ENCODE assay signal across 17 cellular contexts in the genomic region with DNA sequence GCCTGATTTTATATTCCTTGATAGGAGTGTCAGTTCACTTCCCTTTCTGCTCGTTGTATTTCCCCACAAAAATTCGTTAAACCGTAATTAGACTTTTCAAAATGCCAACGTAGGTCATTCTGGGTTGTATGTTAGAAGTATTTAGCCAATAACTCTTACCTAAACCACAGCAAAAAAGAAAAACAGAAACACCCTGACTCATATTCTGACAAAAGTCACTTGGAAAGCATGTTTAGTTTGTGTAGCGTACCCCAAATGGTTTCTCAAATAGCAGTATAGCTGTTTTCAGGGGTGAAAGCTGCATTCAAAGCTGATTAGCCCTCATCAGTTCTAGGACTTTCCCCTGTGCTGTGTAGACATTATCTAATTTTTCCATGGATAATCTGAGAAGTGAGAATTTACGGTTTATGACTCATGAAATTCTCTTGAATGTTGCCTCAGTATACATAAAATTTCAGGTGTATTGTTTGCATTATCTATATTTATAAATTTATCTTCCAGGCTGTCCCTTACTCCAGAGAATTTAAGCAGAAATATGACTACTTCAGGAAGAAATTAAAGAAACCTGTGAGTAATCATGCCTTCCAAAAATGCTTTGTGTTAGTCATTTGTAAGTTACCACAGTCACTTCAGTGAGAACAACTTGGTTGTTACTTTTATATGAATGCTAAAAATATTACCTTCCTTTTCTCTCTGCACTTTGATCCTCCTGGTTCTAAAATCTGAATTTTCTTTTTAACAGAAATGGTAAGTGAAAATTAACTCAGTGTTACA.
DNase-seq lines count a peak whose midpoint lies in the region; ATAC-seq and TF ChIP-seq lines count a peak whose summit lies in the region.
"Had no signal": no experiment of that assay in that cellular context is flagged by ENCODE, and none has a peak within 500 bp of the region (broad histone marks: within the 10 kb centered on the region; RNA-seq: fewer than 3 reads in every experiment).

No MANE protein-coding gene starts in this region.

- H3K9me3 Mint-ChIP-seq in chondrocyte (ENCODE audit: low read depth): no peaks in the 10 kb centered on the region
- no peaks in the 10 kb centered on the region for H3K9me3 Mint-ChIP-seq in activated CD8-positive, alpha-beta T cell treated with anti-CD3 and anti-CD28 coated beads for 36 hours
- H3K9me3 Mint-ChIP-seq: activated T-helper 1 cell treated with anti-CD3 and anti-CD28 coated beads, Interleukin-12 subunit alpha, Interleukin-12 subunit beta, Interleukin-2, Interleukin-4 antibody, amounts not matched to agents 30 ng/mL and 10 ng/mL and 1 ng/mL, durations not matched to agents 14 hours and 24 hours and 36 hours; stimulated activated naive CD8-positive, alpha-beta T cell treated with anti-CD3 and anti-CD28 coated beads, Interleukin-15, Interleukin-2, amounts not matched to agents 100 ng/mL and 50 ng/mL, for 24 hours had no signal

- H3K27ac Mint-ChIP-seq in chondrocyte (ENCODE audit: unreplicated experiment): peak overlapping the region; percentile 69
- no peak overlapping the region for H3K27ac Mint-ChIP-seq in activated CD8-positive, alpha-beta T cell treated with anti-CD3 and anti-CD28 coated beads for 36 hours
- H3K27ac Mint-ChIP-seq: activated T-helper 1 cell treated with anti-CD3 and anti-CD28 coated beads, Interleukin-12 subunit alpha, Interleukin-12 subunit beta, Interleukin-2, Interleukin-4 antibody, amounts not matched to agents 30 ng/mL and 10 ng/mL and 1 ng/mL, durations not matched to agents 14 hours and 24 hours and 36 hours; progenitor cell of endocrine pancreas; stimulated activated naive CD8-positive, alpha-beta T cell treated with anti-CD3 and anti-CD28 coated beads, Interleukin-15, Interleukin-2, amounts not matched to agents 100 ng/mL and 50 ng/mL, for 24 hours had no signal

- CTCF ChIA-PET in activated CD8-positive, alpha-beta T cell treated with anti-CD3 and anti-CD28 coated beads for 36 hours (lab: Charles Lee): no interaction called here

- H3K4me3 Mint-ChIP-seq in chondrocyte (ENCODE audit: unreplicated experiment): no peak overlapping the region
- no peak overlapping the region for H3K4me3 Mint-ChIP-seq in activated CD8-positive, alpha-beta T cell treated with anti-CD3 and anti-CD28 coated beads for 36 hours
- H3K4me3 Mint-ChIP-seq: activated T-helper 1 cell treated with anti-CD3 and anti-CD28 coated beads, Interleukin-12 subunit alpha, Interleukin-12 subunit beta, Interleukin-2, Interleukin-4 antibody, amounts not matched to agents 30 ng/mL and 10 ng/mL and 1 ng/mL, durations not matched to agents 14 hours and 24 hours and 36 hours; stimulated activated naive CD8-positive, alpha-beta T cell treated with anti-CD3 and anti-CD28 coated beads, Interleukin-15, Interleukin-2, amounts not matched to agents 100 ng/mL and 50 ng/mL, for 24 hours had no signal

- no peaks in the 10 kb centered on the region for H3K27me3 Mint-ChIP-seq in chondrocyte (ENCODE audit: low read depth)
- H3K27me3 Mint-ChIP-seq in activated CD8-positive, alpha-beta T cell treated with anti-CD3 and anti-CD28 coated beads for 36 hours: no peaks in the 10 kb centered on the region
- H3K27me3 Mint-ChIP-seq: progenitor cell of endocrine pancreas; stimulated activated naive CD8-positive, alpha-beta T cell treated with anti-CD3 and anti-CD28 coated beads, Interleukin-15, Interleukin-2, amounts not matched to agents 100 ng/mL and 50 ng/mL, for 24 hours had no signal

- H3K4me1 ChIP-seq in muscle layer of duodenum (ENCODE audit: control insufficient read depth in 1 of 2, insufficient read depth in 2 of 2, low read length in 2 of 2): peaks cover 0 to 3% of the 10 kb centered on the region in 2 donors
- H3K4me1 ChIP-seq: body of pancreas had no signal

- H3K36me3 Mint-ChIP-seq in chondrocyte (ENCODE audit: low read depth): peaks cover 4% of the 10 kb centered on the region
- H3K36me3 Mint-ChIP-seq in activated CD8-positive, alpha-beta T cell treated with anti-CD3 and anti-CD28 coated beads for 36 hours (ENCODE audit: low read depth): no peaks in the 10 kb centered on the region

- H3K4me3 ChIP-seq in muscle layer of duodenum (ENCODE audit: low read depth in 1 of 2, low read length in 2 of 2): no peak overlapping the region
- H3K4me3 ChIP-seq: body of pancreas, mucosa of descending colon had no signal

- peak overlapping the region; percentile 77 for H3K27ac ChIP-seq in muscle layer of duodenum (ENCODE audit: low read length)
- H3K27ac ChIP-seq: body of pancreas, KMS-11 had no signal

- intact Hi-C loops in activated CD8-positive, alpha-beta T cell treated with anti-CD3 and anti-CD28 coated beads for 36 hours (cut with micrococcal nuclease): no loop called here

- peaks cover 60% of the 10 kb centered on the region for H3K4me1 Mint-ChIP-seq in chondrocyte (ENCODE audit: low read depth)
- H3K4me1 Mint-ChIP-seq in activated CD8-positive, alpha-beta T cell treated with anti-CD3 and anti-CD28 coated beads for 36 hours (ENCODE audit: low read depth): peaks cover 3% of the 10 kb centered on the region

- POLR2A ChIA-PET in activated CD8-positive, alpha-beta T cell treated with anti-CD3 and anti-CD28 coated beads for 36 hours (lab: Charles Lee): no interaction called here

- H3K27me3 ChIP-seq in muscle layer of duodenum (ENCODE audit: low read depth, low read length): no peaks in the 10 kb centered on the region
- H3K27me3 ChIP-seq: body of pancreas had no signal

- no peak for TF ChIP-seq CTCF in chondrocyte (IDR thresholded peaks at IDR 0.05)
- no peak for TF ChIP-seq CTCF in activated CD8-positive, alpha-beta T cell treated with anti-CD3 and anti-CD28 coated beads for 36 hours (IDR thresholded peaks at IDR 0.05)

- peaks cover 19 to 30% of the 10 kb centered on the region in 2 donors for H3K36me3 ChIP-seq in muscle layer of duodenum (ENCODE audit: control insufficient read depth in 1 of 2, insufficient read depth in 2 of 2, low read length in 2 of 2)

- ATAC-seq in GM21515 (IDR thresholded peaks at IDR 0.05; ENCODE audit: unreplicated experiment) (no peak), HG03045 (IDR thresholded peaks at IDR 0.05; ENCODE audit: unreplicated experiment) (no peak)
- no peak for ATAC-seq in activated CD8-positive, alpha-beta T cell treated with anti-CD3 and anti-CD28 coated beads for 36 hours
- ATAC-seq: body of pancreas, mucosa of descending colon had no signal

- DNase-seq in CD1c-positive myeloid dendritic cell (ENCODE audit: extremely low spot score): peak; percentile 39
- DNase-seq in M059J (ENCODE audit: low read depth): peak; percentile 81
- DNase-seq in chondrocyte (ENCODE audit: low spot score): no peak
- no peak for DNase-seq in cerebellar nuclear complex (lab: John Stamatoyannopoulos, UW)
- DNase-seq in activated CD8-positive, alpha-beta T cell treated with anti-CD3 and anti-CD28 coated beads for 36 hours: no peak
- DNase-seq: activated CD4-positive, alpha-beta T cell treated with anti-CD3 and anti-CD28 coated beads for 4 hours; body of pancreas; mucosa of descending colon; NCI-H2081; stimulated activated CD4-positive, alpha-beta T cell treated with anti-CD3 and anti-CD28 coated beads, Interleukin-4, amount 100 ng/mL, for 24 hours had no signal

- no peaks in the 10 kb centered on the region for H3K9me3 ChIP-seq in muscle layer of duodenum (ENCODE audit: control insufficient read depth in 1 of 2, low read length in 2 of 2)
- H3K9me3 ChIP-seq: body of pancreas, mucosa of descending colon had no signal

Comparison
In these comparisons a context has a peak if more than half of its experiments do, and no peak if none do; other contexts are left out.
1. DNase-seq: peak in CD1c-positive myeloid dendritic cell (single experiment) and M059J (single experiment); none in chondrocyte (single experiment), cerebellar nuclear complex (0 of 2) and activated CD8-positive, alpha-beta T cell treated with anti-CD3 and anti-CD28 coated beads for 36 hours (single experiment).